ENCODE assay signal across 9 cellular contexts in genomic region chr19:934865-935422, GRCh38. TPM values are rescaled to one million over a fixed set of nuclear protein-coding genes. Genes with fewer than 3 reads are reported as not detected.
DNase-seq lines count a peak whose midpoint lies in the region; ATAC-seq and TF ChIP-seq lines count a peak whose summit lies in the region.
"Had no signal": no experiment of that assay in that cellular context is flagged by ENCODE, and none has a peak within 500 bp of the region (broad histone marks: within the 10 kb centered on the region; RNA-seq: fewer than 3 reads in every experiment).

No MANE protein-coding gene starts in this region.

- no peak overlapping the region for H3K27ac Mint-ChIP-seq in activated T-helper 17 cell treated with anti-CD3 and anti-CD28 coated beads, Interleukin-2, amount 50 U/mL, for 72 hours

- peaks cover 32% of the 10 kb centered on the region for H3K36me3 Mint-ChIP-seq in activated T-helper 17 cell treated with anti-CD3 and anti-CD28 coated beads, Interleukin-2, amount 50 U/mL, for 72 hours (ENCODE audit: low read depth)

- TF ChIP-seq CTCF in right atrium auricular region (IDR thresholded peaks at IDR 0.05) (no peak), gastrocnemius medialis (IDR thresholded peaks at IDR 0.05 in 4 of 5, conservative IDR thresholded peaks at IDR 0.05 in 1 of 5) (no peak)

- H3K27me3 Mint-ChIP-seq in activated T-helper 17 cell treated with anti-CD3 and anti-CD28 coated beads, Interleukin-2, amount 50 U/mL, for 72 hours: no peaks in the 10 kb centered on the region

- TF ChIP-seq POLR2A in gastrocnemius medialis (IDR thresholded peaks at IDR 0.05): peak in 1 of 2 donors; percentile 34

- H3K27ac ChIP-seq in right atrium auricular region (peak overlapping the region; percentile 70 to 84), gastrocnemius medialis (peak overlapping the region; percentile 71 to 79 (median 74))

- H3K4me3 ChIP-seq in adipocyte (ENCODE audit: low read length): no peak overlapping the region
- no peak overlapping the region for H3K4me3 ChIP-seq in right atrium auricular region
- H3K4me3 ChIP-seq in gastrocnemius medialis: peak overlapping the region in 1 of 4 donors; percentile 7

- ATAC-seq in gastrocnemius medialis (peak; percentile 85 to 89), GM21515 (IDR thresholded peaks at IDR 0.05; ENCODE audit: unreplicated experiment) (no peak)
- no peak for ATAC-seq in activated T-helper 17 cell treated with anti-CD3 and anti-CD28 coated beads, Interleukin-2, amount 50 U/mL, for 72 hours (replicated peaks)

- intact Hi-C loops in gastrocnemius medialis (cut with DNase I; ENCODE audit: low total_unique reads): loop anchor here (1.0 kb wide), 2 partner anchors 10 to 49 kb away; partner anchors contain the start of gene WDR18

- peaks cover 32% of the 10 kb centered on the region for H3K4me1 ChIP-seq in adipocyte (ENCODE audit: control insufficient read depth, insufficient read depth, low read length)
- H3K4me1 ChIP-seq in right atrium auricular region: peaks cover 0 to 37% of the 10 kb centered on the region in 2 donors
- H3K4me1 ChIP-seq in gastrocnemius medialis: peaks cover 20 to 28% of the 10 kb centered on the region in 2 donors

- peaks cover 39% of the 10 kb centered on the region for H3K36me3 ChIP-seq in adipocyte (ENCODE audit: control insufficient read depth, insufficient read depth, low read length, severe bottlenecking)
- no peaks in the 10 kb centered on the region for H3K36me3 ChIP-seq in right atrium auricular region
- H3K36me3 ChIP-seq in gastrocnemius medialis: no peaks in the 10 kb centered on the region

- H3K4me1 Mint-ChIP-seq in activated T-helper 17 cell treated with anti-CD3 and anti-CD28 coated beads, Interleukin-2, amount 50 U/mL, for 72 hours: peaks cover 5% of the 10 kb centered on the region

- peak overlapping the region; percentile 8 for H3K9ac ChIP-seq in adipocyte (ENCODE audit: low read length)

- no peaks in the 10 kb centered on the region for H3K27me3 ChIP-seq in adipocyte (replicated peaks; ENCODE audit: control insufficient read depth, insufficient read depth, low read length)
- H3K27me3 ChIP-seq in right atrium auricular region: no peaks in the 10 kb centered on the region
- H3K27me3 ChIP-seq in gastrocnemius medialis: no peaks in the 10 kb centered on the region

- H3K9me3 ChIP-seq in adipocyte (ENCODE audit: control insufficient read depth, low read length) (no peaks in the 10 kb centered on the region), right atrium auricular region (no peaks in the 10 kb centered on the region), gastrocnemius medialis (no peaks in the 10 kb centered on the region)

- DNase-seq in GM03348 (ENCODE audit: low spot score) (peak; percentile 60), adipocyte (ENCODE audit: low read depth) (no peak), right atrium auricular region (ENCODE audit: low spot score) (peak; percentile 83), gastrocnemius medialis (peak; percentile 82 to 87), NCI-H187 (lab: John Stamatoyannopoulos, UW) (no peak), NCI-H2227 treated with DMSO at 0.1 percent for 48 hours (lab: John Stamatoyannopoulos, UW) (no peak)

- in situ Hi-C loops in gastrocnemius medialis (cut with MboI; ENCODE audit: low sequenced_read_pairs in 4 of 4): no loop called here

- no peaks in the 10 kb centered on the region for H3K9me3 Mint-ChIP-seq in activated T-helper 17 cell treated with anti-CD3 and anti-CD28 coated beads, Interleukin-2, amount 50 U/mL, for 72 hours

- no peak overlapping the region for H3K4me3 Mint-ChIP-seq in activated T-helper 17 cell treated with anti-CD3 and anti-CD28 coated beads, Interleukin-2, amount 50 U/mL, for 72 hours

RNA-seq across cellular contexts. Expression of gene ARID3A, which starts 9.1 kb away (rescaled TPM):
- total RNA-seq in right atrium auricular region (1 to 10 TPM; 1.7 to 3.4 TPM), gastrocnemius medialis (1 to 10 TPM; 1.8 to 9.9 (median 7.8) TPM)
- 10 to 100 TPM; 50.3 to 79.3 TPM for total RNA-seq in activated T-helper 17 cell treated with anti-CD3 and anti-CD28 coated beads, Interleukin-2, amount 50 U/mL, for 72 hours

RNA-seq across cellular contexts. Expression of gene KISS1R, which starts 17.8 kb away (rescaled TPM):
- total RNA-seq in right atrium auricular region (not detected), gastrocnemius medialis (not detected)
- 10 to 100 TPM; 17.5 to 53.1 TPM for total RNA-seq in activated T-helper 17 cell treated with anti-CD3 and anti-CD28 coated beads, Interleukin-2, amount 50 U/mL, for 72 hours
- total RNA-seq: NCI-H460 had no signal

RNA-seq across cellular contexts. Expression of gene R3HDM4, which starts 21.9 kb away (rescaled TPM):
- 10 to 100 TPM; 19.5 to 30.4 TPM for total RNA-seq in right atrium auricular region
- 10 to 100 TPM; 37.2 to 49.1 (median 44.3) TPM for total RNA-seq in gastrocnemius medialis
- total RNA-seq in activated T-helper 17 cell treated with anti-CD3 and anti-CD28 coated beads, Interleukin-2, amount 50 U/mL, for 72 hours: 10 to 100 TPM; 78.5 to 79.3 TPM

RNA-seq across cellular contexts. Expression of gene RNU6-9, which starts 41.7 kb away (rescaled TPM):
- total RNA-seq in right atrium auricular region: not detected
- not detected for total RNA-seq in gastrocnemius medialis
- total RNA-seq in activated T-helper 17 cell treated with anti-CD3 and anti-CD28 coated beads, Interleukin-2, amount 50 U/mL, for 72 hours: not detected
- total RNA-seq: NCI-H460 had no signal

RNA-seq across cellular contexts. Expression of gene MED16, which starts 42.0 kb away (rescaled TPM):
- total RNA-seq in right atrium auricular region (10 to 100 TPM; 17.7 to 26.5 TPM), gastrocnemius medialis (10 to 100 TPM; 22.0 to 67.6 (median 54.6) TPM)
- 10 to 100 TPM; 60.4 to 64.1 TPM for total RNA-seq in activated T-helper 17 cell treated with anti-CD3 and anti-CD28 coated beads, Interleukin-2, amount 50 U/mL, for 72 hours

Comparison
In these comparisons a context has a peak if more than half of its experiments do, and no peak if none do; other contexts are left out.
1. DNase-seq: peak in GM03348 (single experiment), right atrium auricular region (single experiment) and gastrocnemius medialis (2 of 2); none in adipocyte (single experiment), NCI-H187 (0 of 2) and NCI-H2227 treated with DMSO at 0.1 percent for 48 hours (single experiment).
2. ATAC-seq: peak in gastrocnemius medialis (2 of 2); none in GM21515 (single experiment) and activated T-helper 17 cell treated with anti-CD3 and anti-CD28 coated beads, Interleukin-2, amount 50 U/mL, for 72 hours (single experiment).
3. RNA of gene ARID3A, which starts 9.1 kb away (total RNA-seq): 50.3 to 79.3 TPM in activated T-helper 17 cell treated with anti-CD3 and anti-CD28 coated beads, Interleukin-2, amount 50 U/mL, for 72 hours; 1.8 to 9.9 TPM in gastrocnemius medialis and 1.7 to 3.4 TPM in right atrium auricular region; every median in the first group is over 4 times any median in the second.
4. RNA of gene KISS1R, which starts 17.8 kb away (total RNA-seq): 17.5 to 53.1 TPM in activated T-helper 17 cell treated with anti-CD3 and anti-CD28 coated beads, Interleukin-2, amount 50 U/mL, for 72 hours; not detected in right atrium auricular region and not detected in gastrocnemius medialis; every median in the first group is over 10 times any median in the second.